Comparison of ENCODE assay signal across 9 cellular contexts in genomic region chr22:31244044-31244942, GRCh38. TPM values are rescaled to one million over a fixed set of nuclear protein-coding genes. Genes with fewer than 3 reads are reported as not detected.
DNase-seq lines count a peak whose midpoint lies in the region; ATAC-seq and TF ChIP-seq lines count a peak whose summit lies in the region.
"Had no signal": no experiment of that assay in that cellular context is flagged by ENCODE, and none has a peak within 500 bp of the region (broad histone marks: within the 10 kb centered on the region; RNA-seq: fewer than 3 reads in every experiment).

No MANE protein-coding gene starts in this region.

- H3K9me3 ChIP-seq in CD4-positive, alpha-beta T cell (ENCODE audit: control insufficient read depth, low read length), result no peaks in the 10 kb centered on the region

- no peak for ATAC-seq in CD4-positive, alpha-beta T cell (ENCODE audit: poor library complexity)

- H3K27ac ChIP-seq in CD4-positive, alpha-beta T cell (ENCODE audit: low read depth, low read length), result no peak overlapping the region

- intact Hi-C loops in CD4-positive, alpha-beta T cell (cut with DNase I, micrococcal nuclease), result no loop called here

- DNase-seq in CD4-positive, alpha-beta T cell, result no peak
- DNase-seq in NCI-H460 (ENCODE audit: extremely low read depth, low read depth) (peak; percentile 26), endothelial cell (ENCODE audit: low spot score) (no peak), non-pigmented ciliary epithelial cell (ENCODE audit: low read depth) (peak; percentile 93), D341Med (ENCODE audit: low spot score) (no peak), hypothalamus (lab: John Stamatoyannopoulos, UW) (no peak), NCI-H748 treated with DMSO at 0.1 percent for 48 hours (lab: John Stamatoyannopoulos, UW) (no peak), NCI-H128 (lab: John Stamatoyannopoulos, UW; ENCODE audit: unreplicated experiment) (no peak)

- CTCF ChIA-PET in CD4-positive, alpha-beta T cell (lab: Charles Lee), result interaction anchor here (1.7 kb wide), 1 partner anchor 28 kb away, joined by 5 read pairs; no protein-coding TSS in a partner anchor

- no peaks in the 10 kb centered on the region for H3K27me3 Mint-ChIP-seq in CD4-positive, alpha-beta T cell
- H3K27me3 Mint-ChIP-seq in endothelial cell (ENCODE audit: unreplicated experiment), result peaks cover 3% of the 10 kb centered on the region
- H3K27me3 Mint-ChIP-seq: activated naive CD4-positive, alpha-beta T cell treated with anti-CD3 and anti-CD28 coated beads, Interleukin-2, amount 50 U/mL, for 24 hours had no signal

- H3K36me3 Mint-ChIP-seq in CD4-positive, alpha-beta T cell (ENCODE audit: low read depth), result peaks cover 18% of the 10 kb centered on the region
- peaks cover 42% of the 10 kb centered on the region for H3K36me3 Mint-ChIP-seq in endothelial cell (ENCODE audit: low read depth, unreplicated experiment)
- H3K36me3 Mint-ChIP-seq: activated naive CD4-positive, alpha-beta T cell treated with anti-CD3 and anti-CD28 coated beads, Interleukin-2, amount 50 U/mL, for 24 hours had no signal

- no peak overlapping the region for H3K4me3 Mint-ChIP-seq in CD4-positive, alpha-beta T cell
- no peak overlapping the region for H3K4me3 Mint-ChIP-seq in endothelial cell (ENCODE audit: unreplicated experiment)
- H3K4me3 Mint-ChIP-seq: activated naive CD4-positive, alpha-beta T cell treated with anti-CD3 and anti-CD28 coated beads, Interleukin-2, amount 50 U/mL, for 24 hours had no signal

- no peaks in the 10 kb centered on the region for H3K27me3 ChIP-seq in CD4-positive, alpha-beta T cell (ENCODE audit: control insufficient read depth, insufficient read depth, low read length)

- H3K4me1 Mint-ChIP-seq in CD4-positive, alpha-beta T cell (ENCODE audit: low read depth), result peaks cover 58% of the 10 kb centered on the region
- H3K4me1 Mint-ChIP-seq in endothelial cell (ENCODE audit: unreplicated experiment), result peaks cover 66% of the 10 kb centered on the region

- peak overlapping the region; percentile 66 for H3K27ac Mint-ChIP-seq in CD4-positive, alpha-beta T cell
- peak overlapping the region; percentile 85 for H3K27ac Mint-ChIP-seq in endothelial cell (ENCODE audit: unreplicated experiment)
- H3K27ac Mint-ChIP-seq: activated naive CD4-positive, alpha-beta T cell treated with anti-CD3 and anti-CD28 coated beads, Interleukin-2, amount 50 U/mL, for 24 hours had no signal

- no peak for TF ChIP-seq CTCF in CD4-positive, alpha-beta T cell (IDR thresholded peaks at IDR 0.05)
- TF ChIP-seq CTCF in endothelial cell (IDR thresholded peaks at IDR 0.05; ENCODE audit: unreplicated experiment), result no peak

- POLR2A ChIA-PET in CD4-positive, alpha-beta T cell (lab: Charles Lee), result interaction anchor here (0.8 to 2.3 kb wide), 2 partner anchors 34 to 48 kb away, joined by 3 to 8 read pairs; partner anchors contain the start of gene PIK3IP1

- no peaks in the 10 kb centered on the region for H3K9me3 Mint-ChIP-seq in CD4-positive, alpha-beta T cell
- no peaks in the 10 kb centered on the region for H3K9me3 Mint-ChIP-seq in endothelial cell (ENCODE audit: unreplicated experiment)
- H3K9me3 Mint-ChIP-seq: activated naive CD4-positive, alpha-beta T cell treated with anti-CD3 and anti-CD28 coated beads, Interleukin-2, amount 50 U/mL, for 24 hours had no signal

RNA-seq across cellular contexts. Expression of gene LIMK2, which starts 32.2 kb away (rescaled TPM):
- total RNA-seq in CD4-positive, alpha-beta T cell, result 10 to 100 TPM; 13.1 to 14.6 TPM
- total RNA-seq in NCI-H460 (2014; rRNA removed; shearing (Covaris generic)), result 31.3 and 37.3 TPM in 2 replicates
- polyA plus RNA-seq in NCI-H460 (2014; cell fraction: nucleus; rRNA removed), result 47.6 and 56.4 TPM in 2 replicates
- 248 TPM for total RNA-seq in endothelial cell (ENCODE audit: unreplicated experiment)

RNA-seq across cellular contexts. Expression of gene PIK3IP1, which starts 48.0 kb away (rescaled TPM):
- 1,000 to 10,000 TPM; 1,063 to 1,072 TPM for total RNA-seq in CD4-positive, alpha-beta T cell
- 0.07 and 0.35 TPM in 2 replicates for total RNA-seq in NCI-H460 (2014; rRNA removed; shearing (Covaris generic))
- polyA plus RNA-seq in NCI-H460 (2014; cell fraction: nucleus; rRNA removed), result 0.46 and 0.56 TPM in 2 replicates
- 13.4 TPM for total RNA-seq in endothelial cell (ENCODE audit: unreplicated experiment)

Comparison
In these comparisons a context has a peak if more than half of its experiments do, and no peak if none do; other contexts are left out.
1. DNase-seq: peak in NCI-H460 (single experiment) and non-pigmented ciliary epithelial cell (single experiment); none in CD4-positive, alpha-beta T cell (0 of 10), endothelial cell (single experiment), D341Med (single experiment), hypothalamus (0 of 51), NCI-H748 treated with DMSO at 0.1 percent for 48 hours (single experiment) and NCI-H128 (single experiment).
2. RNA of gene PIK3IP1, which starts 48.0 kb away (total RNA-seq): 1,063 to 1,072 TPM in CD4-positive, alpha-beta T cell; 13.4 TPM in endothelial cell (single experiment) and 0.07 to 0.35 TPM in NCI-H460; every median in the first group is over 10 times any median in the second.